In the genomic region with DNA sequence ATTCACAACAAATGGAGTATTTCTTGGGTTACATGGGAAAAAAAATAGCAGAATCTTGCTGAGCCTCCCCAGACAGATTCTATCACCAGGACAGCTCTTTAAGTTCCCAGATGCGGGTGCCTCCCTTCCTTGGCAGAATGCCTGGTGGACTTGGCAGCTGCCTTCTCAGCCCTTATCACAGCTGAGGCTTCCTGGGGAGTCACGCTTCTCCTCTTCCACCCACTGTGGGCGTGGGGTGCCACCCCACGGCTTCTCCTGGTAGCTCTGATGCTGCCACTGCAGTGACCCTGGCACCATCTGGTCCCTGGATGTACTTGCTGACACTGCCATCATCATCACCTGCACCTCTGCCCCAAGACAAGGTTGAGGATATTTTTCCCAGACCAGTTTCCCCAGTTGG, we compare ENCODE assay signal across 9 cellular contexts. TPM values are rescaled to one million over a fixed set of nuclear protein-coding genes. Genes with fewer than 3 reads are reported as not detected.
A peak's percentile ranks its signal among the peaks of the same experiment; 100 is the strongest.
DNase-seq lines count a peak whose midpoint lies in the region; ATAC-seq and TF ChIP-seq lines count a peak whose summit lies in the region.
"Had no signal": no experiment of that assay in that cellular context is flagged by ENCODE, and none has a peak within 500 bp of the region (broad histone marks: within the 10 kb centered on the region; RNA-seq: fewer than 3 reads in every experiment).

No MANE protein-coding gene starts in this region.

- no peak for TF ChIP-seq POLR2A in stomach (IDR thresholded peaks at IDR 0.05)

- TF ChIP-seq CTCF in AG10803 (conservative IDR thresholded peaks at IDR 0.05; ENCODE audit: low read length) (no peak), stomach (IDR thresholded peaks at IDR 0.05) (no peak)

- no peaks in the 10 kb centered on the region for H3K36me3 ChIP-seq in stomach

- H3K4me3 ChIP-seq in AG10803 (ENCODE audit: low read length) (no peak overlapping the region), stomach (no peak overlapping the region)

- no peak for TF ChIP-seq EP300 in stomach (IDR thresholded peaks at IDR 0.05)

- peak; percentile 4 for DNase-seq in AG10803 (ENCODE audit: low read depth)
- DNase-seq in RPMI7951 (ENCODE audit: low read depth) = peak; percentile 79
- peak; percentile 86 for DNase-seq in left cardiac atrium
- DNase-seq in stomach = peak; percentile 31
- no peak for DNase-seq in NCI-H526 treated with DMSO at 0.1 percent for 48 hours (lab: John Stamatoyannopoulos, UW)

- H3K4me1 ChIP-seq in stomach = peaks cover 0 to 11% (median 5%) of the 10 kb centered on the region in 4 donors

- H3K27ac ChIP-seq in stomach = no peak overlapping the region

- ATAC-seq in GM18909 (IDR thresholded peaks at IDR 0.05; ENCODE audit: poor library complexity, unreplicated experiment) (peak; percentile 93), HG03280 (IDR thresholded peaks at IDR 0.05; ENCODE audit: unreplicated experiment) (peak; percentile 68), left cardiac atrium (peak; percentile 99), HG03378 (IDR thresholded peaks at IDR 0.05; ENCODE audit: unreplicated experiment) (no peak)

- H3K27me3 ChIP-seq in stomach = no peaks in the 10 kb centered on the region

- 13 to 28% (median 19%) methylated on average over 1 to 4 of the region's 4 CpGs for WGBS in stomach, 5 donors

- no peaks in the 10 kb centered on the region for H3K9me3 ChIP-seq in stomach

- intact Hi-C loops in left cardiac atrium (cut with DNase I) = loop anchor here (5.0 to 10.0 kb wide), 4 partner anchors 205 to 627 kb away; no protein-coding TSS in a partner anchor
- intact Hi-C loops in stomach (cut with DNase I; ENCODE audit: low total_unique reads) = no loop called here

RNA-seq across cellular contexts. Expression of gene NME8, which starts 16.2 kb away (rescaled TPM):
- total RNA-seq in RPMI7951 (2014; rRNA removed; shearing (Covaris generic)) = not detected in 2 replicates
- not detected for total RNA-seq in left cardiac atrium
- 10 to 100 TPM in 1 of 5 donors, not detected in 4; 14.8 TPM for total RNA-seq in stomach
- polyA plus RNA-seq in stomach = under 1 TPM in 1 of 3 donors, not detected in 2; 0.31 TPM
- total RNA-seq: skeletal muscle tissue had no signal
